7 cellular contexts compared by ENCODE assay signal in genomic region chrX:36804066-36804465, GRCh38.
"Had no signal": no experiment of that assay in that cellular context is flagged by ENCODE, and none has a peak within 500 bp of the region (broad histone marks: within the 10 kb centered on the region; RNA-seq: fewer than 3 reads in every experiment).

No MANE protein-coding gene starts in this region.

- H3K27ac ChIP-seq: GM23248, HL-60 had no signal

- H3K4me1 Mint-ChIP-seq: IgD-negative memory B cell had no signal

- H3K4me3 Mint-ChIP-seq: H9, IgD-negative memory B cell had no signal

- H3K4me3 ChIP-seq: GM23248 had no signal

- H2AFZ ChIP-seq: GM23248 had no signal

- H3K36me3 Mint-ChIP-seq: IgD-negative memory B cell had no signal

- DNase-seq: GM23248, H9, HCEC 1CT, KBM-7 had no signal

- ATAC-seq: HepG2 had no signal

- H3K27me3 Mint-ChIP-seq: IgD-negative memory B cell had no signal
